12 cellular contexts compared by ENCODE assay signal in genomic region chr11:58028687-58029411, GRCh38. TPM values are rescaled to one million over a fixed set of nuclear protein-coding genes. Genes with fewer than 3 reads are reported as not detected.
DNase-seq lines count a peak whose midpoint lies in the region; ATAC-seq lines count a peak whose summit lies in the region.
"Had no signal": no experiment of that assay in that cellular context is flagged by ENCODE, and none has a peak within 500 bp of the region (broad histone marks: within the 10 kb centered on the region; RNA-seq: fewer than 3 reads in every experiment).

No MANE protein-coding gene starts in this region.

- H3K4me3 ChIP-seq in H7 (ENCODE audit: insufficient read depth, low read depth, low read length) = no peak overlapping the region
- no peak overlapping the region for H3K4me3 ChIP-seq in Karpas-422 (ENCODE audit: low read length)
- H3K4me3 ChIP-seq: BLaER1 had no signal

- H3K9me3 ChIP-seq in Karpas-422 (ENCODE audit: low read length) = no peaks in the 10 kb centered on the region
- H3K9me3 ChIP-seq: BLaER1 had no signal

- H3K36me3 ChIP-seq in H7 (replicated peaks; ENCODE audit: control insufficient read depth, insufficient read depth, low read length) (no peaks in the 10 kb centered on the region), Karpas-422 (ENCODE audit: insufficient read depth, low read length) (no peaks in the 10 kb centered on the region)
- H3K36me3 ChIP-seq: BLaER1 had no signal

- ATAC-seq in left ventricle myocardium superior = no peak
- no peak for ATAC-seq in effector memory CD8-positive, alpha-beta T cell (replicated peaks)
- ATAC-seq: WTC11 had no signal

- no peak overlapping the region for H3K9ac ChIP-seq in Karpas-422 (ENCODE audit: low read length)
- H3K9ac ChIP-seq: BLaER1 had no signal

- no peaks in the 10 kb centered on the region for H3K4me1 Mint-ChIP-seq in effector memory CD8-positive, alpha-beta T cell (ENCODE audit: low read depth in 2 of 2)
- H3K4me1 Mint-ChIP-seq: WTC11 had no signal

- H3K36me3 Mint-ChIP-seq in effector memory CD8-positive, alpha-beta T cell (ENCODE audit: insufficient read depth) = no peaks in the 10 kb centered on the region
- H3K36me3 Mint-ChIP-seq: WTC11 had no signal

- H2AFZ ChIP-seq in Karpas-422 (ENCODE audit: low read length) = no peak overlapping the region

- no peaks in the 10 kb centered on the region for H3K79me2 ChIP-seq in Karpas-422 (ENCODE audit: low read length)

- no peaks in the 10 kb centered on the region for H3K27me3 ChIP-seq in H7 (ENCODE audit: control insufficient read depth, insufficient read depth, low read length)
- no peaks in the 10 kb centered on the region for H3K27me3 ChIP-seq in Karpas-422 (ENCODE audit: low read length)
- H3K27me3 ChIP-seq: BLaER1 had no signal

- H3K4me2 ChIP-seq in Karpas-422 (ENCODE audit: low read depth, low read length, poor library complexity, severe bottlenecking) = no peak overlapping the region
- H3K4me2 ChIP-seq: BLaER1 had no signal

- peaks cover 26 to 47% of the 10 kb centered on the region in 2 donors for H3K27me3 Mint-ChIP-seq in effector memory CD8-positive, alpha-beta T cell

- no peak overlapping the region for H3K27ac ChIP-seq in Karpas-422 (ENCODE audit: low read length)
- H3K27ac ChIP-seq: BLaER1 had no signal

- no peaks in the 10 kb centered on the region for H4K20me1 ChIP-seq in Karpas-422 (ENCODE audit: insufficient read depth, low read depth, low read length)
- H4K20me1 ChIP-seq: BLaER1 had no signal

- no peak overlapping the region for H3K27ac Mint-ChIP-seq in effector memory CD8-positive, alpha-beta T cell
- H3K27ac Mint-ChIP-seq: WTC11 had no signal

- H3K9me2 ChIP-seq in Karpas-422 (replicated peaks; ENCODE audit: insufficient read depth, low read length) = no peaks in the 10 kb centered on the region

- H3K9me3 Mint-ChIP-seq in effector memory CD8-positive, alpha-beta T cell = peaks cover 1 to 19% of the 10 kb centered on the region in 2 donors

- no peaks in the 10 kb centered on the region for H3K4me1 ChIP-seq in Karpas-422 (ENCODE audit: low read length)
- H3K4me1 ChIP-seq: BLaER1 had no signal

- intact Hi-C loops in left ventricle myocardium superior (cut with micrococcal nuclease) = no loop called here

- no peak overlapping the region for H3K4me3 Mint-ChIP-seq in effector memory CD8-positive, alpha-beta T cell
- H3K4me3 Mint-ChIP-seq: WTC11 had no signal

- peak; percentile 61 for DNase-seq in Ammon's horn (ENCODE audit: low spot score)
- DNase-seq in SKM-1 treated with dmso at 0.1 percent for 144 hours (lab: John Stamatoyannopoulos, UW; ENCODE audit: unreplicated experiment) = peak; percentile 58
- DNase-seq in left ventricle myocardium superior = peak; percentile 25
- peak; percentile 66 for DNase-seq in pons (ENCODE audit: low spot score)
- DNase-seq in H7 = no peak
- no peak for DNase-seq in effector memory CD8-positive, alpha-beta T cell
- no peak for DNase-seq in KG1 (lab: John Stamatoyannopoulos, UW)
- no peak for DNase-seq in Karpas-422
- DNase-seq: NCI-H1048, NCI-H524 had no signal

RNA-seq across cellular contexts. Expression of gene OR6Q1, which starts 1.9 kb away (rescaled TPM):
- not detected for total RNA-seq in left ventricle myocardium superior
- total RNA-seq in H7 (2014; rRNA removed; shearing (Covaris generic)) = not detected in 2 replicates
- total RNA-seq in Karpas-422 (2014; rRNA removed; shearing (Covaris generic); ENCODE audit: low replicate concordance) = not detected in 2 replicates
- total RNA-seq: WTC11 had no signal

RNA-seq across cellular contexts. Expression of gene OR9Q1, which starts 5.2 kb away (rescaled TPM):
- not detected for total RNA-seq in left ventricle myocardium superior
- total RNA-seq in H7 (2014; rRNA removed; shearing (Covaris generic)) = not detected in 2 replicates
- total RNA-seq in Karpas-422 (2014; rRNA removed; shearing (Covaris generic); ENCODE audit: low replicate concordance) = not detected in 2 replicates
- total RNA-seq: WTC11 had no signal

Comparison
In these comparisons a context has a peak if more than half of its experiments do, and no peak if none do; other contexts are left out.
1. DNase-seq: peak in Ammon's horn (single experiment), SKM-1 treated with dmso at 0.1 percent for 144 hours (single experiment), left ventricle myocardium superior (single experiment) and pons (single experiment); none in H7 (single experiment), effector memory CD8-positive, alpha-beta T cell (0 of 3), KG1 (single experiment) and Karpas-422 (single experiment).